10 cellular contexts compared by ENCODE assay signal in genomic region chr1:153611024-153611352, GRCh38. TPM values are rescaled to one million over a fixed set of nuclear protein-coding genes. Genes with fewer than 3 reads are reported as not detected.
DNase-seq lines count a peak whose midpoint lies in the region; ATAC-seq and TF ChIP-seq lines count a peak whose summit lies in the region.
"Had no signal": no experiment of that assay in that cellular context is flagged by ENCODE, and none has a peak within 500 bp of the region (broad histone marks: within the 10 kb centered on the region; RNA-seq: fewer than 3 reads in every experiment).

No MANE protein-coding gene starts in this region.

- H3K36me3 ChIP-seq in Peyer's patch (peaks cover 0 to 16% (median 0%) of the 10 kb centered on the region in 3 donors), transverse colon (peaks cover 0 to 11% (median 3%) of the 10 kb centered on the region in 4 donors)

- H3K27ac ChIP-seq in Peyer's patch: peak overlapping the region; percentile 1 to 100 (median 94)
- peak overlapping the region; percentile 86 for H3K27ac ChIP-seq in foreskin keratinocyte
- peak overlapping the region; percentile 89 to 97 (median 92) for H3K27ac ChIP-seq in transverse colon

- no peaks in the 10 kb centered on the region for H3K27me3 ChIP-seq in Peyer's patch
- no peaks in the 10 kb centered on the region for H3K27me3 ChIP-seq in foreskin keratinocyte
- no peaks in the 10 kb centered on the region for H3K27me3 ChIP-seq in transverse colon

- DNase-seq in Peyer's patch (no peak), foreskin keratinocyte (peak in 1 of 2 donors; percentile 83), transverse colon (no peak), HuH-7 (ENCODE audit: low spot score) (no peak), NCI-H2227 treated with DMSO at 0.1 percent for 48 hours (lab: John Stamatoyannopoulos, UW) (no peak)
- DNase-seq: activated naive CD8-positive, alpha-beta T cell treated with anti-CD3 and anti-CD28 coated beads, Interleukin-2, amount 10 ng/mL, durations not matched to agents 7 days and 5 days; immature natural killer cell; NCI-H146; T-helper 1 cell had no signal

- peak; percentile 4 for ATAC-seq in foreskin keratinocyte
- ATAC-seq in GM18907 (IDR thresholded peaks at IDR 0.05; ENCODE audit: unreplicated experiment): no peak

- H3K9me3 ChIP-seq in Peyer's patch: no peaks in the 10 kb centered on the region
- no peaks in the 10 kb centered on the region for H3K9me3 ChIP-seq in transverse colon

- no peak for TF ChIP-seq EP300 in transverse colon (IDR thresholded peaks at IDR 0.05; ENCODE audit: low read depth)

- intact Hi-C loops in transverse colon (cut with DNase I; ENCODE audit: low total_unique reads): loop anchor here (5.0 kb wide), 1 partner anchor 34 kb away; no protein-coding TSS in a partner anchor

- peak overlapping the region in 2 of 4 donors; percentile 64 to 76 for H3K4me3 ChIP-seq in Peyer's patch
- peak overlapping the region in 3 of 4 donors; percentile 53 to 62 (median 57) for H3K4me3 ChIP-seq in transverse colon

- H3K4me1 ChIP-seq in Peyer's patch (peaks cover 0 to 55% (median 0%) of the 10 kb centered on the region in 4 donors), foreskin keratinocyte (peaks cover 14% of the 10 kb centered on the region), transverse colon (peaks cover 29 to 75% (median 47%) of the 10 kb centered on the region in 4 donors)

- TF ChIP-seq CTCF in Peyer's patch (IDR thresholded peaks at IDR 0.05) (no peak), foreskin keratinocyte (conservative IDR thresholded peaks at IDR 0.05) (no peak), transverse colon (IDR thresholded peaks at IDR 0.05) (no peak)

- in situ Hi-C loops in transverse colon (cut with MboI; ENCODE audit: low pct_ligation_motif_present in 1 of 4, low pct_unique_long_range_greater_than_20kb in 1 of 4, low sequenced_read_pairs in 3 of 4): no loop called here

- TF ChIP-seq POLR2A in Peyer's patch (IDR thresholded peaks at IDR 0.05): no peak
- no peak for TF ChIP-seq POLR2A in transverse colon (IDR thresholded peaks at IDR 0.05)

- 48% methylated on average over 4 of the region's 4 CpGs; no CpG with 5 or more reads in 1 of the 2 donors for WGBS in transverse colon (ENCODE audit: low coverage in 1 of 2), 2 donors

RNA-seq across cellular contexts. Expression of gene S100A16, which starts 1.9 kb away (rescaled TPM):
- 100 to 1,000 TPM; 107 to 277 (median 193) TPM for total RNA-seq in Peyer's patch
- 1,000 and 1,238 TPM in 2 replicates for total RNA-seq in foreskin keratinocyte
- 1,700 and 1,899 TPM in 2 replicates for polyA plus RNA-seq in foreskin keratinocyte
- 100 to 1,000 TPM; 181 to 223 (median 196) TPM for total RNA-seq in transverse colon
- total RNA-seq: activated naive CD8-positive, alpha-beta T cell treated with anti-CD3 and anti-CD28 coated beads, Interleukin-2, amount 10 ng/mL, durations not matched to agents 7 days and 5 days had no signal
- polyA plus RNA-seq: immature natural killer cell had no signal

RNA-seq across cellular contexts. Expression of gene S100A14, which starts 5.1 kb away (rescaled TPM):
- total RNA-seq in Peyer's patch (100 to 1,000 TPM; 106 to 391 (median 293) TPM), foreskin keratinocyte (1,158 and 1,223 TPM in 2 replicates), transverse colon (100 to 1,000 TPM; 134 to 514 (median 437) TPM)
- polyA plus RNA-seq in foreskin keratinocyte: 2,222 and 2,480 TPM in 2 replicates
- total RNA-seq: activated naive CD8-positive, alpha-beta T cell treated with anti-CD3 and anti-CD28 coated beads, Interleukin-2, amount 10 ng/mL, durations not matched to agents 7 days and 5 days had no signal
- polyA plus RNA-seq: immature natural killer cell had no signal

RNA-seq across cellular contexts. Expression of gene S100A13, which starts 16.3 kb away (rescaled TPM):
- total RNA-seq in Peyer's patch (100 to 1,000 TPM in 1 of 4 donors, 10 to 100 TPM in 3; 49.5 to 185 (median 52.9) TPM), foreskin keratinocyte (162 and 167 TPM in 2 replicates), transverse colon (10 to 100 TPM; 33.8 to 67.8 (median 45.5) TPM)
- polyA plus RNA-seq in foreskin keratinocyte: 253 and 268 TPM in 2 replicates

RNA-seq across cellular contexts. Expression of gene S100A1, which starts 17.2 kb away (rescaled TPM):
- total RNA-seq in Peyer's patch (not detected), foreskin keratinocyte (not detected in 2 replicates), transverse colon (1 to 10 TPM in 2 of 4 donors, not detected in 2; 3.7 to 4.4 TPM)
- 0.22 TPM in 1 of 2 replicates, not detected in the other for polyA plus RNA-seq in foreskin keratinocyte
- total RNA-seq: activated naive CD8-positive, alpha-beta T cell treated with anti-CD3 and anti-CD28 coated beads, Interleukin-2, amount 10 ng/mL, durations not matched to agents 7 days and 5 days had no signal
- polyA plus RNA-seq: immature natural killer cell had no signal

RNA-seq across cellular contexts. Expression of gene CHTOP, which starts 22.9 kb away (rescaled TPM):
- total RNA-seq in Peyer's patch (10 to 100 TPM; 53.8 to 80.8 (median 68.7) TPM), foreskin keratinocyte (53.9 and 62.0 TPM in 2 replicates), transverse colon (10 to 100 TPM; 35.2 to 86.1 (median 65.2) TPM)
- polyA plus RNA-seq in foreskin keratinocyte: 70.7 and 82.0 TPM in 2 replicates
